ENCODE assay signal across 1 cellular context in genomic region chr1:24186711-24186992, GRCh38.
TF ChIP-seq lines count a peak whose summit lies in the region.

No MANE protein-coding gene starts in this region.

TF ChIP-seq in H1, 55 proteins besides CTCF, POLR2A, EP300 and RAD21 (continued from another document):
- TF ChIP-seq ATF2 (IDR thresholded peaks at IDR 0.05; ENCODE audit: low read length) = no peak
- no peak for TF ChIP-seq ZNF274 (IDR thresholded peaks at IDR 0.05; ENCODE audit: borderline replicate concordance, extremely low read depth, low read length)
- no peak for TF ChIP-seq NANOG (IDR thresholded peaks at IDR 0.05; ENCODE audit: insufficient read depth, low read depth, low read length, poor library complexity, severe bottlenecking)
- TF ChIP-seq SIN3A (conservative IDR thresholded peaks at IDR 0.05 in 1 of 2, IDR thresholded peaks at IDR 0.05 in 1 of 2; ENCODE audit: low read depth in 1 of 2, low read length in 2 of 2) = no peak
- no peak for TF ChIP-seq RNF2 (IDR thresholded peaks at IDR 0.05; ENCODE audit: borderline replicate concordance, low read depth, low read length, missing control alignments, poor library complexity, severe bottlenecking)
- TF ChIP-seq SP4 (IDR thresholded peaks at IDR 0.05; ENCODE audit: low read length) = no peak
- no peak for TF ChIP-seq HDAC6 (IDR thresholded peaks at IDR 0.05; ENCODE audit: low read depth, low read length)
